9 cellular contexts compared by ENCODE assay signal in genomic region chr9:116686135-116686534, GRCh38. TPM values are rescaled to one million over a fixed set of nuclear protein-coding genes. Genes with fewer than 3 reads are reported as not detected.
DNase-seq lines count a peak whose midpoint lies in the region; ATAC-seq and TF ChIP-seq lines count a peak whose summit lies in the region.
"Had no signal": no experiment of that assay in that cellular context is flagged by ENCODE, and none has a peak within 500 bp of the region (broad histone marks: within the 10 kb centered on the region; RNA-seq: fewer than 3 reads in every experiment).

No MANE protein-coding gene starts in this region.

- H3K27ac ChIP-seq in DOHH2 (ENCODE audit: low read depth, low read length) (no peak overlapping the region), Karpas-422 (ENCODE audit: low read length) (no peak overlapping the region)

- H2AFZ ChIP-seq in Karpas-422 (ENCODE audit: low read length), result no peak overlapping the region

- TF ChIP-seq CTCF in DOHH2 (IDR thresholded peaks at IDR 0.05; ENCODE audit: low read depth, low read length, poor library complexity, severe bottlenecking), result no peak
- TF ChIP-seq CTCF in osteocyte (IDR thresholded peaks at IDR 0.05), result no peak

- H3K4me2 ChIP-seq in DOHH2 (ENCODE audit: low read length) (peak overlapping the region; percentile 99), Karpas-422 (ENCODE audit: low read depth, low read length, poor library complexity, severe bottlenecking) (peak overlapping the region; percentile 96)

- H3K4me3 Mint-ChIP-seq in effector memory CD8-positive, alpha-beta T cell, result peak overlapping the region; percentile 85 to 90
- H3K4me3 Mint-ChIP-seq in osteocyte (ENCODE audit: unreplicated experiment), result peak overlapping the region; percentile 93

- peaks cover 0 to 1% of the 10 kb centered on the region in 2 donors for H3K9me3 Mint-ChIP-seq in effector memory CD8-positive, alpha-beta T cell
- peaks cover 4% of the 10 kb centered on the region for H3K9me3 Mint-ChIP-seq in osteocyte (ENCODE audit: unreplicated experiment)

- H3K4me1 ChIP-seq in DOHH2 (ENCODE audit: control insufficient read depth, low read length) (peaks cover 26% of the 10 kb centered on the region), Karpas-422 (ENCODE audit: low read length) (peaks cover 35% of the 10 kb centered on the region)

- peak overlapping the region; percentile 76 to 91 for H3K27ac Mint-ChIP-seq in effector memory CD8-positive, alpha-beta T cell
- H3K27ac Mint-ChIP-seq in osteocyte (ENCODE audit: unreplicated experiment), result peak overlapping the region; percentile 65

- H3K36me3 Mint-ChIP-seq in effector memory CD8-positive, alpha-beta T cell (ENCODE audit: insufficient read depth), result peaks cover 7% of the 10 kb centered on the region
- H3K36me3 Mint-ChIP-seq in osteocyte (ENCODE audit: unreplicated experiment), result no peaks in the 10 kb centered on the region

- peaks cover 41% of the 10 kb centered on the region in 2 donors for H3K4me1 Mint-ChIP-seq in effector memory CD8-positive, alpha-beta T cell (ENCODE audit: low read depth in 2 of 2)
- peaks cover 41% of the 10 kb centered on the region for H3K4me1 Mint-ChIP-seq in osteocyte (ENCODE audit: unreplicated experiment)

- no peak for ATAC-seq in effector memory CD8-positive, alpha-beta T cell (replicated peaks)
- no peak for ATAC-seq in GM21786 (IDR thresholded peaks at IDR 0.05; ENCODE audit: unreplicated experiment)

- H3K4me3 ChIP-seq in DOHH2 (ENCODE audit: low read length) (peak overlapping the region; percentile 91), Karpas-422 (ENCODE audit: low read length) (no peak overlapping the region; the same call in 1 of the 2 replicates)

- H3F3A ChIP-seq in DOHH2 (ENCODE audit: control insufficient read depth, insufficient read depth), result 0 out of 2 replicates have a peak, but pooled peaks cover 3% of the 10 kb centered on the region

- no peaks in the 10 kb centered on the region for H3K9me2 ChIP-seq in DOHH2 (replicated peaks; ENCODE audit: control insufficient read depth, low read length)
- H3K9me2 ChIP-seq in Karpas-422 (replicated peaks; ENCODE audit: insufficient read depth, low read length), result no peaks in the 10 kb centered on the region

- no peaks in the 10 kb centered on the region for H3K27me3 Mint-ChIP-seq in effector memory CD8-positive, alpha-beta T cell
- H3K27me3 Mint-ChIP-seq in osteocyte (ENCODE audit: unreplicated experiment), result no peaks in the 10 kb centered on the region

- H4K20me1 ChIP-seq in DOHH2 (ENCODE audit: control insufficient read depth, insufficient read depth, low read depth, low read length), result no peaks in the 10 kb centered on the region
- peaks cover 21% of the 10 kb centered on the region; the same call in 1 of the 2 replicates for H4K20me1 ChIP-seq in Karpas-422 (ENCODE audit: insufficient read depth, low read depth, low read length)

- H3K9ac ChIP-seq in Karpas-422 (ENCODE audit: low read length), result peak overlapping the region; percentile 86; the same call in 1 of the 2 replicates

- peaks cover 8% of the 10 kb centered on the region for H3K9me3 ChIP-seq in DOHH2 (ENCODE audit: control insufficient read depth, insufficient read depth, low read length)
- H3K9me3 ChIP-seq in Karpas-422 (ENCODE audit: low read length), result no peaks in the 10 kb centered on the region; the same call in 1 of the 2 replicates

- H3K27me3 ChIP-seq in DOHH2 (ENCODE audit: control insufficient read depth, low read length) (no peaks in the 10 kb centered on the region), Karpas-422 (ENCODE audit: low read length) (no peaks in the 10 kb centered on the region)

- H3K79me2 ChIP-seq in DOHH2 (ENCODE audit: control insufficient read depth, low read length) (peaks cover 32% of the 10 kb centered on the region), Karpas-422 (ENCODE audit: low read length) (peaks cover 37% of the 10 kb centered on the region)

- H3K36me3 ChIP-seq in DOHH2 (ENCODE audit: control insufficient read depth, low read length) (no peaks in the 10 kb centered on the region), Karpas-422 (ENCODE audit: insufficient read depth, low read length) (no peaks in the 10 kb centered on the region)

- no peak for DNase-seq in Karpas-422
- DNase-seq in effector memory CD8-positive, alpha-beta T cell, result no peak
- DNase-seq in osteocyte (ENCODE audit: extremely low spot score, unreplicated experiment), result no peak
- no peak for DNase-seq in SW 1271 (lab: John Stamatoyannopoulos, UW)
- no peak for DNase-seq in NK-92 (lab: John Stamatoyannopoulos, UW; ENCODE audit: unreplicated experiment)
- no peak for DNase-seq in NCI-H748 treated with DMSO at 0.1 percent for 48 hours (lab: John Stamatoyannopoulos, UW)
- DNase-seq: mesendoderm had no signal

RNA-seq across cellular contexts. Expression of gene TRIM32, which starts 1.0 kb away (rescaled TPM):
- total RNA-seq in Karpas-422 (2014; rRNA removed; shearing (Covaris generic); ENCODE audit: low replicate concordance), result 20.7 and 23.9 TPM in 2 replicates
- total RNA-seq in osteocyte, result 33.8 and 38.9 TPM in 2 replicates
